In the genomic region with DNA sequence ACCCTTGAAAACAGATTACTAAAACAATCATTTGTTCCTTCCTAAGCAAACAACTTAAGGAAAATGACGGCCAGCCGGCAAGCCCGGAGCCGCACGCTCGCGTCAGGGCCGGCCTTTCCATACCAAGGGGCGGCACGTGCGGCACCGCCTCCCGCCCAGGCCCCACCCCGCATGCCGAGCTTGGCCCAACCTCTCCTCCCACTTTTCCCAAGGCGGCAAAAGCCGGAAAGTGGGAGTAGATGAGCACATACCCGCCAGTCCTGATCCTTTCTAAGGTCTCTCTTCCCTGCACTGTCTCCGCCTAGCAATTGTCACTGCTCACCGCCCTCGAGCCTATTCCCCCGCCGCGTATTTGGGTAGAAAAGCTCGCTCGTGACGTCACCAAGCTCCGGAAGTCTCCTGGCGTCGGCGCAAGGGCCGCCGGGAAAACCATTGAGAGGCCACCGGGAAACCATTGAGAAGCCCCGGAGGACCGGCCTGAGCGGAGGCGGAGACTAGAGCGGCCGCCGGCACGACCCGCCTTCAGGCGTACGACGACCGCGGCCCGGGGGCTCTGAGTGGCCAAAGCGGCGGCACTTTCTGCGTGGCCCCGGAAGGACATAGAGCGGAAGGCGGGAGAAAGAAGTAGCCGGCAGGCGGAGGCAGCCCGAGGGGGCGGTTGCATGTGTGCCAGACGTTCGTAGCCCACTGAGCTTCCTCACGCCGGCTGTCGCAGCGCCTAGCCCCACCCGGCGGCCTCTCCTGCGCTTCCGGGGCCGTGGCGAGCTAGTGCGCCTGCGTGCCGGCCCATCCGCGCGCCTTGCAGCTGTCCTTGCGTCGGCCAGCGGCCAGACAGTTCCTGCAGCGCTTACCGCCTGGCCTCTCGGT, we compare ENCODE assay signal across 8 cellular contexts. TPM values are rescaled to one million over a fixed set of nuclear protein-coding genes. Genes with fewer than 3 reads are reported as not detected.
DNase-seq lines count a peak whose midpoint lies in the region; ATAC-seq and TF ChIP-seq lines count a peak whose summit lies in the region.

A gene with protein sequence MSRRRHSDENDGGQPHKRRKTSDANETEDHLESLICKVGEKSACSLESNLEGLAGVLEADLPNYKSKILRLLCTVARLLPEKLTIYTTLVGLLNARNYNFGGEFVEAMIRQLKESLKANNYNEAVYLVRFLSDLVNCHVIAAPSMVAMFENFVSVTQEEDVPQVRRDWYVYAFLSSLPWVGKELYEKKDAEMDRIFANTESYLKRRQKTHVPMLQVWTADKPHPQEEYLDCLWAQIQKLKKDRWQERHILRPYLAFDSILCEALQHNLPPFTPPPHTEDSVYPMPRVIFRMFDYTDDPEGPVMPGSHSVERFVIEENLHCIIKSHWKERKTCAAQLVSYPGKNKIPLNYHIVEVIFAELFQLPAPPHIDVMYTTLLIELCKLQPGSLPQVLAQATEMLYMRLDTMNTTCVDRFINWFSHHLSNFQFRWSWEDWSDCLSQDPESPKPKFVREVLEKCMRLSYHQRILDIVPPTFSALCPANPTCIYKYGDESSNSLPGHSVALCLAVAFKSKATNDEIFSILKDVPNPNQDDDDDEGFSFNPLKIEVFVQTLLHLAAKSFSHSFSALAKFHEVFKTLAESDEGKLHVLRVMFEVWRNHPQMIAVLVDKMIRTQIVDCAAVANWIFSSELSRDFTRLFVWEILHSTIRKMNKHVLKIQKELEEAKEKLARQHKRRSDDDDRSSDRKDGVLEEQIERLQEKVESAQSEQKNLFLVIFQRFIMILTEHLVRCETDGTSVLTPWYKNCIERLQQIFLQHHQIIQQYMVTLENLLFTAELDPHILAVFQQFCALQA (plus strand): TSS at position 830 of the 867 bp plus-strand sequence. CDS start 61 bp downstream, outside the sequence.
A gene (minus strand): TSS at position 377 of the 867 bp plus-strand sequence. CDS start 5,806 bp downstream, outside the sequence.

- peaks cover 17% of the 10 kb centered on the region for H3K4me1 ChIP-seq in RWPE2 (ENCODE audit: insufficient read depth, poor library complexity, severe bottlenecking)

- H3K9me3 ChIP-seq in RWPE2 (ENCODE audit: severe bottlenecking): no peaks in the 10 kb centered on the region

- TF ChIP-seq CTCF in RWPE2 (IDR thresholded peaks at IDR 0.05; ENCODE audit: poor library complexity, severe bottlenecking): no peak

- intact Hi-C loops in activated T-helper 2 cell treated with anti-CD3 and anti-CD28 coated beads, Interferon-gamma antibody, Interleukin-2, Interleukin-4, amounts not matched to agents 10 μg/mL and 5 μg/mL and 100 μg/mL, durations not matched to agents 14 hours and 24 hours and 36 hours (cut with micrococcal nuclease): loop anchor here (1.0 to 10.0 kb wide), 9 partner anchors 64 to 1218 kb away; a partner anchor contains a TSS

- peaks cover 32% of the 10 kb centered on the region for H3K36me3 Mint-ChIP-seq in activated T-helper 2 cell treated with anti-CD3 and anti-CD28 coated beads, Interferon-gamma antibody, Interleukin-2, Interleukin-4, amounts not matched to agents 10 μg/mL and 5 μg/mL and 100 μg/mL, durations not matched to agents 14 hours and 24 hours and 36 hours (ENCODE audit: low read depth)
- no peaks in the 10 kb centered on the region for H3K36me3 Mint-ChIP-seq in natural killer cell treated with Interleukin-12 subunit alpha and Interleukin-12 subunit beta and Interleukin-15 and Interleukin-18, amount 100 ng/mL, for 72 hours

- peaks cover 24% of the 10 kb centered on the region for H3K36me3 ChIP-seq in RWPE2 (ENCODE audit: low read depth)

- peak within 1 kb of the TSS; percentile 90 for H3K4me3 ChIP-seq in RWPE2 (ENCODE audit: severe bottlenecking)

- peak; percentile 99 for DNase-seq in EH (ENCODE audit: low read depth)
- peak; percentile 95 for DNase-seq in H4 (ENCODE audit: low spot score)
- DNase-seq in LoVo (ENCODE audit: low spot score): peak; percentile 97
- DNase-seq in RWPE2 (ENCODE audit: low spot score): peak; percentile 98
- peak; percentile 96 for DNase-seq in activated T-helper 2 cell treated with anti-CD3 and anti-CD28 coated beads, Interferon-gamma antibody, Interleukin-2, Interleukin-4, amounts not matched to agents 10 μg/mL and 5 μg/mL and 100 μg/mL, durations not matched to agents 14 hours and 24 hours and 36 hours (ENCODE audit: low spot score)
- DNase-seq in fibroblast of peridontal ligament (ENCODE audit: extremely low read depth): peak; percentile 98
- DNase-seq in natural killer cell treated with Interleukin-12 subunit alpha and Interleukin-12 subunit beta and Interleukin-15 and Interleukin-18, amount 100 ng/mL, for 72 hours (ENCODE audit: low spot score): peak; percentile 99
- peak; percentile 94 for DNase-seq in stimulated activated naive CD8-positive, alpha-beta T cell treated with anti-CD3 and anti-CD28 coated beads, Interleukin-15, Interleukin-2, amounts not matched to agents 100 U/mL and 50 U/mL, for 24 hours

- H3K9me3 Mint-ChIP-seq in activated T-helper 2 cell treated with anti-CD3 and anti-CD28 coated beads, Interferon-gamma antibody, Interleukin-2, Interleukin-4, amounts not matched to agents 10 μg/mL and 5 μg/mL and 100 μg/mL, durations not matched to agents 14 hours and 24 hours and 36 hours: no peaks in the 10 kb centered on the region
- H3K9me3 Mint-ChIP-seq in natural killer cell treated with Interleukin-12 subunit alpha and Interleukin-12 subunit beta and Interleukin-15 and Interleukin-18, amount 100 ng/mL, for 72 hours: no peaks in the 10 kb centered on the region

- ATAC-seq in RWPE2 (ENCODE audit: low read depth): peak; percentile 94
- peak; percentile 97 for ATAC-seq in natural killer cell treated with Interleukin-12 subunit alpha and Interleukin-12 subunit beta and Interleukin-15 and Interleukin-18, amount 100 ng/mL, for 72 hours
- ATAC-seq in stimulated activated naive CD8-positive, alpha-beta T cell treated with anti-CD3 and anti-CD28 coated beads, Interleukin-15, Interleukin-2, amounts not matched to agents 100 U/mL and 50 U/mL, for 24 hours: peak; percentile 95

- H3K27ac ChIP-seq in RWPE2 (ENCODE audit: poor library complexity, severe bottlenecking): peak within 1 kb of the TSS; percentile 91

- H3K4me3 Mint-ChIP-seq in activated T-helper 2 cell treated with anti-CD3 and anti-CD28 coated beads, Interferon-gamma antibody, Interleukin-2, Interleukin-4, amounts not matched to agents 10 μg/mL and 5 μg/mL and 100 μg/mL, durations not matched to agents 14 hours and 24 hours and 36 hours (ENCODE audit: low read depth): peak within 1 kb of the TSS; percentile 89
- peak within 1 kb of the TSS; percentile 95 for H3K4me3 Mint-ChIP-seq in natural killer cell treated with Interleukin-12 subunit alpha and Interleukin-12 subunit beta and Interleukin-15 and Interleukin-18, amount 100 ng/mL, for 72 hours

- peak within 1 kb of the TSS; percentile 98 for H3K27ac Mint-ChIP-seq in activated T-helper 2 cell treated with anti-CD3 and anti-CD28 coated beads, Interferon-gamma antibody, Interleukin-2, Interleukin-4, amounts not matched to agents 10 μg/mL and 5 μg/mL and 100 μg/mL, durations not matched to agents 14 hours and 24 hours and 36 hours
- peak within 1 kb of the TSS; percentile 96 to 97 for H3K27ac Mint-ChIP-seq in natural killer cell treated with Interleukin-12 subunit alpha and Interleukin-12 subunit beta and Interleukin-15 and Interleukin-18, amount 100 ng/mL, for 72 hours

- no peaks in the 10 kb centered on the region for H3K27me3 Mint-ChIP-seq in activated T-helper 2 cell treated with anti-CD3 and anti-CD28 coated beads, Interferon-gamma antibody, Interleukin-2, Interleukin-4, amounts not matched to agents 10 μg/mL and 5 μg/mL and 100 μg/mL, durations not matched to agents 14 hours and 24 hours and 36 hours (ENCODE audit: low read depth)
- H3K27me3 Mint-ChIP-seq in natural killer cell treated with Interleukin-12 subunit alpha and Interleukin-12 subunit beta and Interleukin-15 and Interleukin-18, amount 100 ng/mL, for 72 hours: no peaks in the 10 kb centered on the region

- H3K27me3 ChIP-seq in RWPE2 (ENCODE audit: insufficient read depth, poor library complexity, severe bottlenecking): no peaks in the 10 kb centered on the region

- H3K4me1 Mint-ChIP-seq in activated T-helper 2 cell treated with anti-CD3 and anti-CD28 coated beads, Interferon-gamma antibody, Interleukin-2, Interleukin-4, amounts not matched to agents 10 μg/mL and 5 μg/mL and 100 μg/mL, durations not matched to agents 14 hours and 24 hours and 36 hours (ENCODE audit: low read depth): peaks cover 46% of the 10 kb centered on the region
- peaks cover 45 to 57% of the 10 kb centered on the region in 2 donors for H3K4me1 Mint-ChIP-seq in natural killer cell treated with Interleukin-12 subunit alpha and Interleukin-12 subunit beta and Interleukin-15 and Interleukin-18, amount 100 ng/mL, for 72 hours (ENCODE audit: low read depth in 2 of 2)

RNA-seq across cellular contexts. Expression of the first gene that starts in this region (rescaled TPM):
- total RNA-seq in H4 (2014; rRNA removed; shearing (Covaris generic)): 27.2 and 32.9 TPM in 2 replicates
- 44.2 and 44.8 TPM in 2 replicates for total RNA-seq in activated T-helper 2 cell treated with anti-CD3 and anti-CD28 coated beads, Interferon-gamma antibody, Interleukin-2, Interleukin-4, amounts not matched to agents 10 μg/mL and 5 μg/mL and 100 μg/mL, durations not matched to agents 14 hours and 24 hours and 36 hours
- total RNA-seq in natural killer cell treated with Interleukin-12 subunit alpha and Interleukin-12 subunit beta and Interleukin-15 and Interleukin-18, amount 100 ng/mL, for 72 hours: 10 to 100 TPM; 29.4 to 63.5 TPM

RNA-seq across cellular contexts. Expression of the second gene that starts in this region (rescaled TPM):
- 8.5 and 9.3 TPM in 2 replicates for total RNA-seq in H4 (2014; rRNA removed; shearing (Covaris generic))
- total RNA-seq in activated T-helper 2 cell treated with anti-CD3 and anti-CD28 coated beads, Interferon-gamma antibody, Interleukin-2, Interleukin-4, amounts not matched to agents 10 μg/mL and 5 μg/mL and 100 μg/mL, durations not matched to agents 14 hours and 24 hours and 36 hours: 18.8 and 19.4 TPM in 2 replicates
- 10 to 100 TPM; 18.8 to 25.4 TPM for total RNA-seq in natural killer cell treated with Interleukin-12 subunit alpha and Interleukin-12 subunit beta and Interleukin-15 and Interleukin-18, amount 100 ng/mL, for 72 hours

Comparison
In these comparisons a context has a peak if more than half of its experiments do, and no peak if none do; other contexts are left out.
1. Peak in every context shown above with its lines: DNase-seq, ATAC-seq, H3K4me3 ChIP-seq and H3K27ac ChIP-seq.